Comparison of ENCODE assay signal across 9 cellular contexts in the genomic region with DNA sequence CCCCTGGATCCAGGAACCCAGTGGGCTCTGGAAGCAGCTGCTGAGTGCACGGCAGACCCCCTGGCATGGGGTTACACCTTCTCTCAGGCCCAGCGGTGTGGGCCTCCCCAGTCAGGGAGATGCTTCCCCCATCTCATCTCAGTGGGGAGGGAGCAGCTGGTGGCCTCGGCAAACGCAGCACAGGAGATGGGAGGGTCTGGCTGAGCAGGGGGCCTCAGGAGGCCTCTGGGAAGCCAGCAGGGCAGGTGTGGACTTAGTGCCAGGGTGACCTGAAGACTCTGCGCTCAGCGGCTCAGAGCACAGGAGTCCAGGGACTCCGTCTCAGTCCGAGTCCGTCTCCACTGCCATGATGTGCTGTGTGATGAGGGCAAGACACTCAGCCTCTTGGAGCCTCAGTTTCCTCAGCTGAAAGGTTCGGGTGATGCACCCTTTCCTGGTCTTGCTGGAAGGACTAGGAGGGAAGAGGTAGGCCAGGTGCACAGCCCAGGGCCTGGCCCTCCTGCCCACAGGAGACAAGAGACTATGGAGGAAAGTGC.
DNase-seq lines count a peak whose midpoint lies in the region; ATAC-seq, FAIRE-seq and TF ChIP-seq lines count a peak whose summit lies in the region.
"Had no signal": no experiment of that assay in that cellular context is flagged by ENCODE, and none has a peak within 500 bp of the region (broad histone marks: within the 10 kb centered on the region; RNA-seq: fewer than 3 reads in every experiment).

No MANE protein-coding gene starts in this region.

- H3K4me1 Mint-ChIP-seq in activated T-cell treated with anti-CD3 and anti-CD28 coated beads, Interleukin-2, amount 50 U/mL, for 72 hours (ENCODE audit: low read depth), result peaks cover 23% of the 10 kb centered on the region

- H3K79me1 ChIP-seq in mesenchymal stem cell (replicated peaks; ENCODE audit: low read length, poor library complexity, severe bottlenecking), result peaks cover 4% of the 10 kb centered on the region

- RAD21 ChIA-PET in GM12878 (lab: Charles Lee; ENCODE audit: unreplicated experiment), result no interaction called here

- H3K4ac ChIP-seq in mesenchymal stem cell (ENCODE audit: low read depth in 1 of 2, low read length in 2 of 2), result peak overlapping the region; percentile 16 to 90

- H4K20me1 ChIP-seq in GM12878 (ENCODE audit: control insufficient read depth, insufficient read depth), result no peaks in the 10 kb centered on the region

- FAIRE-seq in GM12878 (lab: Jason Lieb, UNC), result no peak
- FAIRE-seq: TTC549 had no signal

- H2BK15ac ChIP-seq in mesenchymal stem cell (ENCODE audit: low read depth, poor library complexity, severe bottlenecking), result no peak overlapping the region

- H3K27me3 ChIP-seq in GM12878 (replicated peaks in 1 of 2; ENCODE audit: control insufficient read depth in 2 of 2, insufficient read depth in 2 of 2, low read length in 1 of 2) (no peaks in the 10 kb centered on the region), mesenchymal stem cell (ENCODE audit: control insufficient read depth in 1 of 2, insufficient read depth in 1 of 2, low read length in 2 of 2) (no peaks in the 10 kb centered on the region), tibial nerve (no peaks in the 10 kb centered on the region)

- TF ChIP-seq CTCF in GM12878 (IDR thresholded peaks at IDR 0.05 in 2 of 3, conservative IDR thresholded peaks at IDR 0.05 in 1 of 3; ENCODE audit: control insufficient read depth in 2 of 3, extremely low read depth in 1 of 3, insufficient read depth in 1 of 3, low read depth in 3 of 3, low read length in 3 of 3), result no peak
- TF ChIP-seq CTCF in tibial nerve (IDR thresholded peaks at IDR 0.05), result no peak

- peak overlapping the region in 1 of 2 experiments; percentile 14 for H3K23ac ChIP-seq in mesenchymal stem cell (ENCODE audit: low read length in 2 of 2)

- TF ChIP-seq POLR2A in GM12878 (IDR thresholded peaks at IDR 0.05; ENCODE audit: low read depth, low read length) (no peak), tibial nerve (IDR thresholded peaks at IDR 0.05) (no peak), erythroblast (IDR thresholded peaks at IDR 0.05; ENCODE audit: low read length) (no peak)

- no peaks in the 10 kb centered on the region for H3K36me3 ChIP-seq in GM12878 (ENCODE audit: control insufficient read depth in 2 of 2, insufficient read depth in 2 of 2, low read length in 1 of 2)
- H3K36me3 ChIP-seq in mesenchymal stem cell (ENCODE audit: control insufficient read depth in 1 of 2, insufficient read depth in 2 of 2, low read depth in 1 of 2, low read length in 2 of 2), result no peaks in the 10 kb centered on the region
- H3K36me3 ChIP-seq in tibial nerve, result peaks cover 0 to 11% (median 0%) of the 10 kb centered on the region in 3 donors

- H3K18ac ChIP-seq in mesenchymal stem cell (ENCODE audit: low read depth in 1 of 2, low read length in 2 of 2), result peak overlapping the region; percentile 88 to 95

- no peak overlapping the region for H2BK120ac ChIP-seq in mesenchymal stem cell (ENCODE audit: low read depth, low read length)

- H3K9me3 Mint-ChIP-seq in activated T-cell treated with anti-CD3 and anti-CD28 coated beads, Interleukin-2, amount 50 U/mL, for 72 hours, result peaks cover 0 to 7% of the 10 kb centered on the region in 2 donors

- no peaks in the 10 kb centered on the region for H3K27me3 Mint-ChIP-seq in activated T-cell treated with anti-CD3 and anti-CD28 coated beads, Interleukin-2, amount 50 U/mL, for 72 hours (ENCODE audit: low read depth)

- H3K27ac Mint-ChIP-seq in activated T-cell treated with anti-CD3 and anti-CD28 coated beads, Interleukin-2, amount 50 U/mL, for 72 hours, result no peak overlapping the region

- H2BK5ac ChIP-seq in mesenchymal stem cell (ENCODE audit: low read depth, low read length, poor library complexity, severe bottlenecking), result no peak overlapping the region

- no peak for TF ChIP-seq EP300 in GM12878 (IDR thresholded peaks at IDR 0.05; ENCODE audit: borderline replicate concordance in 1 of 2, control insufficient read depth in 1 of 2, low read depth in 2 of 2, low read length in 2 of 2)
- no peak for TF ChIP-seq EP300 in tibial nerve (IDR thresholded peaks at IDR 0.05)

- H3K9me3 ChIP-seq in GM12878 (replicated peaks; ENCODE audit: control insufficient read depth, insufficient read depth, low read length), result peaks cover 6% of the 10 kb centered on the region; the same call in 2 of the 3 replicates
- H3K9me3 ChIP-seq in mesenchymal stem cell (ENCODE audit: control insufficient read depth, low read length), result no peaks in the 10 kb centered on the region
- H3K9me3 ChIP-seq in tibial nerve, result peaks cover 0 to 7% (median 0%) of the 10 kb centered on the region in 4 donors

- SMC1A ChIA-PET in GM12878 (lab: Charles Lee; ENCODE audit: uncharacterized antibody, unreplicated experiment), result no interaction called here

- intact Hi-C loops in GM12878 (cut with micrococcal nuclease; ENCODE audit: unreplicated experiment), result no loop called here

- H3K9ac ChIP-seq in GM12878 (ENCODE audit: control insufficient read depth, insufficient read depth, low read length) (peak overlapping the region; percentile 87), mesenchymal stem cell (ENCODE audit: low read length) (peak overlapping the region; percentile 97)

- H2AFZ ChIP-seq in GM12878 (ENCODE audit: control insufficient read depth, low read depth, low read length), result peak overlapping the region; percentile 96
- H2AFZ ChIP-seq in mesenchymal stem cell (ENCODE audit: low read depth, low read length), result peak overlapping the region; percentile 83

- peak overlapping the region; percentile 97 to 99 for H3K4me3 Mint-ChIP-seq in activated T-cell treated with anti-CD3 and anti-CD28 coated beads, Interleukin-2, amount 50 U/mL, for 72 hours

- no peak for TF ChIP-seq RAD21 in GM12878 (IDR thresholded peaks at IDR 0.05; ENCODE audit: insufficient read depth, low read depth, low read length)

- peaks cover 8 to 11% of the 10 kb centered on the region in 2 donors for H3K36me3 Mint-ChIP-seq in activated T-cell treated with anti-CD3 and anti-CD28 coated beads, Interleukin-2, amount 50 U/mL, for 72 hours (ENCODE audit: insufficient read depth in 2 of 2)

- peak overlapping the region; percentile 82; the same call in 1 of the 2 replicates for H3K4me3 ChIP-seq in GM12878
- H3K4me3 ChIP-seq in mesenchymal stem cell (ENCODE audit: insufficient read depth in 1 of 2, low read depth in 1 of 2, low read length in 2 of 2), result peak overlapping the region; percentile 85 to 93
- peak overlapping the region; percentile 55 to 89 (median 74) for H3K4me3 ChIP-seq in tibial nerve

- H4K91ac ChIP-seq in mesenchymal stem cell (ENCODE audit: low read length), result peak overlapping the region; percentile 40

- DNase-seq in activated T-cell treated with anti-CD3 and anti-CD28 coated beads, Interleukin-2, amount 50 U/mL, for 72 hours, result no peak
- no peak for DNase-seq in activated T-cell treated with anti-CD3 and anti-CD28 coated beads, Interleukin-2, amount 50 U/mL, for 48 hours
- DNase-seq in GM12878 (ENCODE audit: low read depth, low spot score), result no peak
- no peak for DNase-seq in mesenchymal stem cell
- no peak for DNase-seq in tibial nerve (ENCODE audit: low spot score in 2 of 2)
- no peak for DNase-seq in erythroblast (lab: John Stamatoyannopoulos, UW)
- no peak for DNase-seq in A172 (ENCODE audit: low spot score)

- H2BK12ac ChIP-seq in mesenchymal stem cell (ENCODE audit: low read length in 2 of 2), result peak overlapping the region in 1 of 2 experiments; percentile 70

- peak overlapping the region in 1 of 2 experiments; percentile 13 for H3K14ac ChIP-seq in mesenchymal stem cell (ENCODE audit: low read length in 2 of 2)

- BruUV-seq in GM12878 (replicated peaks; lab: Mats Ljungman, UMichigan), result no TSS peak

- 87% methylated on average over 10 of the region's 10 CpGs for whole genome bisulfite sequencing in GM12878 (ENCODE audit: insufficient coverage, insufficient replicate concordance, low lambda C conversion rate, missing lambda C conversion rate)
- 70% methylated on average over 10 of the region's 10 CpGs for WGBS in mesenchymal stem cell
- 52 to 73% methylated on average over 6 to 10 of the region's 10 CpGs for WGBS in tibial nerve, 2 donors

- POLR2A ChIA-PET in GM12878 (lab: Charles Lee), result no interaction called here

- H3K27ac ChIP-seq in GM12878 (ENCODE audit: control insufficient read depth, insufficient read depth) (no peak overlapping the region), mesenchymal stem cell (ENCODE audit: low read length, poor library complexity, severe bottlenecking) (no peak overlapping the region), tibial nerve (peak overlapping the region; percentile 64 to 92 (median 84))

- CTCF ChIA-PET in GM12878 (lab: Yijun Ruan, JAX), result no interaction called here

- H3K4me2 ChIP-seq in GM12878 (ENCODE audit: control insufficient read depth, insufficient read depth) (peak overlapping the region; percentile 71), mesenchymal stem cell (ENCODE audit: low read length, poor library complexity, severe bottlenecking) (peak overlapping the region; percentile 94)

- H3K79me2 ChIP-seq in GM12878 (ENCODE audit: control insufficient read depth, insufficient read depth, low read length), result no peaks in the 10 kb centered on the region

- in situ Hi-C loops in GM12878 (cut with MboI), result no loop called here

- ATAC-seq in activated T-cell treated with anti-CD3 and anti-CD28 coated beads, Interleukin-2, amount 50 U/mL, for 72 hours (replicated peaks in 1 of 2), result no peak
- ATAC-seq in GM12878, result no peak
- ATAC-seq in GM19455 (IDR thresholded peaks at IDR 0.05; ENCODE audit: unreplicated experiment), result no peak

- peak overlapping the region; percentile 66 for H2AK5ac ChIP-seq in mesenchymal stem cell (ENCODE audit: low read length, severe bottlenecking)

- H3K4me1 ChIP-seq in GM12878 (ENCODE audit: control insufficient read depth, insufficient read depth, low read length) (peaks cover 3% of the 10 kb centered on the region), mesenchymal stem cell (ENCODE audit: control insufficient read depth, insufficient read depth, low read depth, low read length) (peaks cover 10% of the 10 kb centered on the region), tibial nerve (peaks cover 0 to 35% (median 4%) of the 10 kb centered on the region in 4 donors)

- peak overlapping the region; percentile 99 for H4K8ac ChIP-seq in mesenchymal stem cell (ENCODE audit: low read length)

TF ChIP-seq in GM12878, 131 proteins besides CTCF, POLR2A, EP300 and RAD21 (continues in another document):
- TF ChIP-seq TARDBP (IDR thresholded peaks at IDR 0.05; ENCODE audit: borderline replicate concordance) (no peak), SMARCA5 (IDR thresholded peaks at IDR 0.05) (no peak), RAD51 (IDR thresholded peaks at IDR 0.05) (no peak), ZNF217 (IDR thresholded peaks at IDR 0.05) (no peak), HDAC2 (IDR thresholded peaks at IDR 0.05) (no peak), NR2F1 (conservative IDR thresholded peaks at IDR 0.05) (0 out of 2 replicates have a peak, but pooled peaks have one; percentile 2)

Comparison
In these comparisons a context has a peak if more than half of its experiments do, and no peak if none do; other contexts are left out.
1. H3K27ac ChIP-seq: peak in tibial nerve (4 of 4); none in GM12878 (single experiment) and mesenchymal stem cell (single experiment).
2. Peak in every context shown above with its lines, with median percentiles within 50 percentile points of each other: H3K4me3 ChIP-seq.